Comparison of ENCODE assay signal across 27 cellular contexts in genomic region chr6:110490110-110490509, GRCh38. TPM values are rescaled to one million over a fixed set of nuclear protein-coding genes. Genes with fewer than 3 reads are reported as not detected.
"Had no signal": no experiment of that assay in that cellular context is flagged by ENCODE, and none has a peak within 500 bp of the region (broad histone marks: within the 10 kb centered on the region; RNA-seq: fewer than 3 reads in every experiment).

No MANE protein-coding gene starts in this region.

- DNase-seq: activated CD4-positive, alpha-beta T cell treated with anti-CD3 and anti-CD28 coated beads for 4 hours; activated CD8-positive, alpha-beta T cell treated with anti-CD3 and anti-CD28 coated beads for 36 hours; activated effector memory CD4-positive, alpha-beta T cell treated with Interleukin-2 at 50 U/mL for 16 hours; activated naive CD4-positive, alpha-beta T cell; activated naive CD8-positive, alpha-beta T cell treated with anti-CD3 and anti-CD28 coated beads, Interleukin-2, amount 50 U/mL, for 24 hours; activated T-cell treated with anti-CD3 and anti-CD28 coated beads, Interleukin-2, amount 50 U/mL, for 24 hours; amniotic stem cell; body of pancreas; central memory CD4-positive, alpha-beta T cell; NCI-H1092; NCI-H1417; NCI-H1930; NCI-H226; NCI-H526 treated with DMSO at 0.1 percent for 48 hours; NCI-H82; Peyer's patch; SHP77 had no signal

- ATAC-seq: activated CD4-positive, CD25-positive, alpha-beta regulatory T cell treated with anti-CD3 and anti-CD28 coated beads, Interleukin-2, amount 50 U/mL, for 24 hours; activated CD8-positive, alpha-beta T cell treated with anti-CD3 and anti-CD28 coated beads for 36 hours; activated naive CD4-positive, alpha-beta T cell treated with anti-CD3 and anti-CD28 coated beads, Interleukin-2, amount 50 U/mL, for 72 hours; activated naive CD8-positive, alpha-beta T cell treated with anti-CD3 and anti-CD28 coated beads, Interleukin-2, amount 50 U/mL, for 24 hours; body of pancreas; K562; SK-N-SH treated with all-trans-retinoic acid at 6 μM for 48 hours had no signal

RNA-seq across cellular contexts. Expression of gene SLC22A16, which starts 13.7 kb away (rescaled TPM):
- total RNA-seq: activated CD8-positive, alpha-beta T cell treated with anti-CD3 and anti-CD28 coated beads for 36 hours; activated naive CD4-positive, alpha-beta T cell treated with anti-CD3 and anti-CD28 coated beads, Interleukin-2, amount 50 U/mL, for 72 hours; activated T-helper 1 cell treated with anti-CD3 and anti-CD28 coated beads, Interleukin-12 subunit alpha, Interleukin-12 subunit beta, Interleukin-2, Interleukin-4 antibody, amounts not matched to agents 30 ng/mL and 10 ng/mL and 1 ng/mL, durations not matched to agents 14 hours and 24 hours and 36 hours; ascending aorta; body of pancreas; bronchial epithelial cell; K562; MCF 10A; NCI-H460; Peyer's patch; SJSA1 had no signal
